In genomic region chr2:3445891-3446290, GRCh38 we compare ENCODE assay signal across 20 cellular contexts.
"Had no signal": no experiment of that assay in that cellular context is flagged by ENCODE, and none has a peak within 500 bp of the region (broad histone marks: within the 10 kb centered on the region; RNA-seq: fewer than 3 reads in every experiment).

No MANE protein-coding gene starts in this region.

- H3K27me3 Mint-ChIP-seq: activated naive CD8-positive, alpha-beta T cell treated with anti-CD3 and anti-CD28 coated beads, Interleukin-2, amount 50 U/mL, for 24 hours; naive thymus-derived CD4-positive, alpha-beta T cell had no signal

- H3K4me1 Mint-ChIP-seq: neural crest cell, WTC11 had no signal

- H3K9me3 Mint-ChIP-seq: activated naive CD8-positive, alpha-beta T cell treated with anti-CD3 and anti-CD28 coated beads, Interleukin-2, amount 50 U/mL, for 24 hours; activated T-helper 1 cell treated with anti-CD3 and anti-CD28 coated beads, Interleukin-12 subunit alpha, Interleukin-12 subunit beta, Interleukin-2, Interleukin-4 antibody, amounts not matched to agents 30 ng/mL and 10 ng/mL and 1 ng/mL, durations not matched to agents 14 hours and 24 hours and 36 hours; endodermal cell; naive thymus-derived CD4-positive, alpha-beta T cell; neural crest cell; T-helper 1 cell treated with Interleukin-12 subunit alpha and Interleukin-12 subunit beta and Interleukin-4 antibody, amounts not matched to agents 30 μg/mL and 1 μg/mL, for 36 hours; WTC11 had no signal

- ATAC-seq: activated naive CD8-positive, alpha-beta T cell treated with anti-CD3 and anti-CD28 coated beads, Interleukin-2, amount 50 U/mL, for 24 hours; heart right ventricle; left colon; lower lobe of right lung; naive thymus-derived CD4-positive, alpha-beta T cell; sciatic nerve; stimulated activated naive CD8-positive, alpha-beta T cell treated with anti-CD3 and anti-CD28 coated beads, Interleukin-15, Interleukin-2, amounts not matched to agents 100 U/mL and 50 U/mL, for 24 hours; WTC11 had no signal

- H3K27ac Mint-ChIP-seq: activated naive CD8-positive, alpha-beta T cell treated with anti-CD3 and anti-CD28 coated beads, Interleukin-2, amount 50 U/mL, for 24 hours; activated T-helper 1 cell treated with anti-CD3 and anti-CD28 coated beads, Interleukin-12 subunit alpha, Interleukin-12 subunit beta, Interleukin-2, Interleukin-4 antibody, amounts not matched to agents 30 ng/mL and 10 ng/mL and 1 ng/mL, durations not matched to agents 14 hours and 24 hours and 36 hours; endodermal cell; naive thymus-derived CD4-positive, alpha-beta T cell; T-helper 1 cell treated with Interleukin-12 subunit alpha and Interleukin-12 subunit beta and Interleukin-4 antibody, amounts not matched to agents 30 μg/mL and 1 μg/mL, for 36 hours; WTC11 had no signal

- H3K4me3 Mint-ChIP-seq: activated naive CD8-positive, alpha-beta T cell treated with anti-CD3 and anti-CD28 coated beads, Interleukin-2, amount 50 U/mL, for 24 hours; activated T-helper 1 cell treated with anti-CD3 and anti-CD28 coated beads, Interleukin-12 subunit alpha, Interleukin-12 subunit beta, Interleukin-2, Interleukin-4 antibody, amounts not matched to agents 30 ng/mL and 10 ng/mL and 1 ng/mL, durations not matched to agents 14 hours and 24 hours and 36 hours; endodermal cell; naive thymus-derived CD4-positive, alpha-beta T cell; neural crest cell; T-helper 1 cell treated with Interleukin-12 subunit alpha and Interleukin-12 subunit beta and Interleukin-4 antibody, amounts not matched to agents 30 μg/mL and 1 μg/mL, for 36 hours; WTC11 had no signal

- DNase-seq: activated CD4-positive, alpha-beta T cell treated with anti-CD3 and anti-CD28 coated beads, Interleukin-2, amount 50 U/mL, for 48 hours; activated gamma-delta T cell; activated naive CD4-positive, alpha-beta T cell treated with anti-CD3 and anti-CD28 coated beads, Interleukin-2, amount 50 U/mL, for 16 hours; activated naive CD8-positive, alpha-beta T cell treated with anti-CD3 and anti-CD28 coated beads, Interleukin-2, amount 50 U/mL, for 24 hours; cortex of kidney; heart right ventricle; left colon; lower lobe of right lung; naive thymus-derived CD4-positive, alpha-beta T cell; occipital lobe; small intestine; stimulated activated CD4-positive, alpha-beta T cell treated with anti-CD3 and anti-CD28 coated beads, Interleukin-15, amount 100 ng/mL, for 24 hours; stimulated activated naive CD8-positive, alpha-beta T cell treated with anti-CD3 and anti-CD28 coated beads, Interleukin-15, Interleukin-2, amounts not matched to agents 100 U/mL and 50 U/mL, for 24 hours; T1000 had no signal
